Comparison of ENCODE assay signal across 8 cellular contexts in genomic region chr1:241551759-241552638, GRCh38. TPM values are rescaled to one million over a fixed set of nuclear protein-coding genes. Genes with fewer than 3 reads are reported as not detected.
DNase-seq lines count a peak whose midpoint lies in the region; ATAC-seq, FAIRE-seq and TF ChIP-seq lines count a peak whose summit lies in the region.

No MANE protein-coding gene starts in this region.

- H3K36me3 ChIP-seq in left lung (no peaks in the 10 kb centered on the region), thymus (ENCODE audit: control insufficient read depth, insufficient read depth) (no peaks in the 10 kb centered on the region), kidney (ENCODE audit: control insufficient read depth in 1 of 2, insufficient read depth in 2 of 2, low read length in 2 of 2) (no peaks in the 10 kb centered on the region)

- H3K4me3 ChIP-seq in left lung: no peak overlapping the region
- H3K4me3 ChIP-seq in thymus (ENCODE audit: low read length): peak overlapping the region; percentile 16
- no peak overlapping the region for H3K4me3 ChIP-seq in kidney (ENCODE audit: low read length in 2 of 2)

- H3K9ac ChIP-seq in kidney (ENCODE audit: low read length in 2 of 2): no peak overlapping the region

- no peaks in the 10 kb centered on the region for H3K9me3 ChIP-seq in left lung
- no peaks in the 10 kb centered on the region for H3K9me3 ChIP-seq in thymus (ENCODE audit: control insufficient read depth)
- H3K9me3 ChIP-seq in kidney (ENCODE audit: control insufficient read depth in 1 of 2, low read length in 2 of 2): no peaks in the 10 kb centered on the region

- no peaks in the 10 kb centered on the region for H3K27me3 ChIP-seq in left lung
- H3K27me3 ChIP-seq in thymus (ENCODE audit: control insufficient read depth, insufficient read depth): no peaks in the 10 kb centered on the region

- TF ChIP-seq CTCF in left lung (IDR thresholded peaks at IDR 0.05) (no peak), kidney (IDR thresholded peaks at IDR 0.05; ENCODE audit: borderline replicate concordance, extremely low read depth, insufficient read depth) (no peak)

- peak overlapping the region; percentile 53 to 90 for H3K27ac ChIP-seq in left lung
- peak overlapping the region; percentile 64 for H3K27ac ChIP-seq in thymus (ENCODE audit: low read depth)
- no peak overlapping the region for H3K27ac ChIP-seq in kidney (ENCODE audit: low read depth in 2 of 2, low read length in 2 of 2)

- H3K4me1 ChIP-seq in left lung (peaks cover 0 to 11% of the 10 kb centered on the region in 2 donors), thymus (ENCODE audit: control insufficient read depth, insufficient read depth, low read length) (no peaks in the 10 kb centered on the region), kidney (ENCODE audit: control insufficient read depth in 1 of 2, insufficient read depth in 1 of 2, low read depth in 1 of 2, low read length in 2 of 2) (no peaks in the 10 kb centered on the region)

- FAIRE-seq in kidney (lab: Jason Lieb, UNC): no peak

- intact Hi-C loops in left lung (cut with DNase I): no loop called here
- intact Hi-C loops in kidney (cut with DNase I): no loop called here

- DNase-seq in activated CD4-positive, alpha-beta T cell treated with anti-CD3 and anti-CD28 coated beads, Interleukin-2, amount 50 U/mL, for 48 hours: peak; percentile 47 to 62
- DNase-seq in left lung (peak in 1 of 2 donors; percentile 73), NCI-H1105 treated with DMSO at 0.1 percent for 48 hours (lab: John Stamatoyannopoulos, UW) (no peak), SK-N-DZ (ENCODE audit: low spot score) (no peak), kidney (no peak)

- 27% methylated on average over 22 of the region's 22 CpGs for WGBS in thymus

- peak; percentile 84 for ATAC-seq in GM19452 (IDR thresholded peaks at IDR 0.05; ENCODE audit: unreplicated experiment)
- peak; percentile 73 for ATAC-seq in HG03439 (IDR thresholded peaks at IDR 0.05; ENCODE audit: unreplicated experiment)
- peak; percentile 85 for ATAC-seq in left lung

RNA-seq across cellular contexts. Expression of gene KMO, which starts 19.8 kb away (rescaled TPM):
- total RNA-seq in left lung (10 to 100 TPM in 1 of 2 donors, 1 to 10 TPM in 1; 5.9 to 10.7 TPM), kidney (2.3 TPM)
- polyA plus RNA-seq in thymus (3.0 TPM), kidney (ENCODE audit: insufficient read depth, low read depth, low replicate concordance) (35.5 TPM)
- not detected in 2 replicates for polyA plus RNA-seq in SK-N-DZ (2014; cell fraction: cytosol; rRNA removed)
- polyA plus RNA-seq in SK-N-DZ (2014; cell fraction: nucleus; rRNA removed): 0.06 TPM in 1 of 2 replicates, not detected in the other

RNA-seq across cellular contexts. Expression of gene FH, which starts 32.4 kb away (rescaled TPM):
- total RNA-seq in left lung (10 to 100 TPM; 49.8 to 60.1 TPM), kidney (51.9 TPM)
- polyA plus RNA-seq in thymus (31.4 TPM), kidney (ENCODE audit: insufficient read depth, low read depth, low replicate concordance) (128 TPM)
- polyA plus RNA-seq in SK-N-DZ (2014; cell fraction: cytosol; rRNA removed): 145 and 147 TPM in 2 replicates
- 84.5 and 99.2 TPM in 2 replicates for polyA plus RNA-seq in SK-N-DZ (2014; cell fraction: nucleus; rRNA removed)

Comparison
In these comparisons a context has a peak if more than half of its experiments do, and no peak if none do; other contexts are left out.
1. DNase-seq: peak in activated CD4-positive, alpha-beta T cell treated with anti-CD3 and anti-CD28 coated beads, Interleukin-2, amount 50 U/mL, for 48 hours (2 of 2); none in NCI-H1105 treated with DMSO at 0.1 percent for 48 hours (single experiment), SK-N-DZ (single experiment) and kidney (single experiment).
2. H3K27ac ChIP-seq: peak in left lung (2 of 2) and thymus (single experiment); none in kidney (0 of 2).
3. Peak in every context shown above with its lines, with median percentiles within 50 percentile points of each other: ATAC-seq.